Comparison of ENCODE assay signal across 1 cellular context in genomic region chr3:78163379-78163778, GRCh38.
TF ChIP-seq lines count a peak whose summit lies in the region.

No MANE protein-coding gene starts in this region.

TF ChIP-seq in GM23338, 12 proteins besides CTCF, POLR2A, EP300 and RAD21 (continued from another document):
- no peak for TF ChIP-seq ZNF462 (CRISPR knock-in tag; IDR thresholded peaks at IDR 0.05)
- no peak for TF ChIP-seq EZH2 (IDR thresholded peaks at IDR 0.05; ENCODE audit: low read depth, unreplicated experiment)
- TF ChIP-seq POLR2AphosphoS5 (IDR thresholded peaks at IDR 0.05; ENCODE audit: low read depth) = no peak
- no peak for TF ChIP-seq ETS1 (IDR thresholded peaks at IDR 0.05)
TF ChIP-seq in GM23338: peak in this region for 0.
